In genomic region chr19:39514840-39515550, GRCh38 we compare ENCODE assay signal across 8 cellular contexts. TPM values are rescaled to one million over a fixed set of nuclear protein-coding genes. Genes with fewer than 3 reads are reported as not detected.
DNase-seq lines count a peak whose midpoint lies in the region; ATAC-seq and TF ChIP-seq lines count a peak whose summit lies in the region.

TSS of gene SELENOV (plus strand) at chr19:39515139. CDS start at chr19:39515213, 74 bp downstream.

- no peaks in the 10 kb centered on the region for H3K9me3 ChIP-seq in hepatocyte (ENCODE audit: low read depth)

- POLR2A ChIA-PET in activated CD8-positive, alpha-beta T cell treated with anti-CD3 and anti-CD28 coated beads for 36 hours (lab: Charles Lee), result interaction anchor here (0.8 to 1.1 kb wide), 2 partner anchors 70 to 113 kb away, joined by 3 to 4 read pairs; partner anchors contain the start of gene SUPT5H

- DNase-seq in NCI-H1092 (lab: John Stamatoyannopoulos, UW) (peak; percentile 36), NCI-H1092 treated with DMSO at 0.1 percent for 48 hours (lab: John Stamatoyannopoulos, UW) (no peak), hepatocyte (ENCODE audit: low spot score) (peak; percentile 61), brain microvascular endothelial cell (no peak), T1000 (lab: John Stamatoyannopoulos, UW) (no peak)
- peak; percentile 49 for DNase-seq in activated CD8-positive, alpha-beta T cell treated with anti-CD3 and anti-CD28 coated beads for 36 hours
- DNase-seq in stimulated activated effector memory CD8-positive, alpha-beta T cell treated with anti-CD3 and anti-CD28 coated beads, Interleukin-12 subunit alpha, Interleukin-12 subunit beta, amount 100 ng/mL, for 72 hours (ENCODE audit: low spot score in 2 of 2), result no peak

- CTCF ChIA-PET in activated CD8-positive, alpha-beta T cell treated with anti-CD3 and anti-CD28 coated beads for 36 hours (lab: Charles Lee), result interaction anchor here (0.7 to 2.4 kb wide), 7 partner anchors 10 to 159 kb away, joined by 3 to 15 read pairs (median 3); partner anchors contain the start of gene EID2B

- no peaks in the 10 kb centered on the region for H4K20me1 ChIP-seq in hepatocyte (ENCODE audit: insufficient read depth, poor library complexity, severe bottlenecking)

- H3K27me3 ChIP-seq in hepatocyte (peaks cover 46% of the 10 kb centered on the region), brain microvascular endothelial cell (replicated peaks) (peaks cover 34% of the 10 kb centered on the region)

- peaks cover 40% of the 10 kb centered on the region for H3K27me3 Mint-ChIP-seq in activated CD8-positive, alpha-beta T cell treated with anti-CD3 and anti-CD28 coated beads for 36 hours

- no peak for TF ChIP-seq CTCF in activated CD8-positive, alpha-beta T cell treated with anti-CD3 and anti-CD28 coated beads for 36 hours (IDR thresholded peaks at IDR 0.05)
- TF ChIP-seq CTCF in hepatocyte (IDR thresholded peaks at IDR 0.05; ENCODE audit: poor library complexity), result peak; percentile 33
- no peak for TF ChIP-seq CTCF in brain microvascular endothelial cell (IDR thresholded peaks at IDR 0.05; ENCODE audit: low read depth, low read length, missing control alignments)

- WGBS in hepatocyte (ENCODE audit: low lambda C conversion rate, missing lambda C conversion rate), result under 1% methylated on average over 25 of the region's 56 CpGs

- in situ Hi-C loops in brain microvascular endothelial cell (cut with HindIII; ENCODE audit: low pct_ligation_motif_present, low sequenced_read_pairs), result no loop called here

- H3K4me3 ChIP-seq in hepatocyte (peak within 1 kb of the TSS; percentile 28), brain microvascular endothelial cell (ENCODE audit: low read depth, low read length) (no peak within 1 kb of the TSS)

- no peaks in the 10 kb centered on the region for H3K4me1 ChIP-seq in hepatocyte (ENCODE audit: insufficient read depth)

- H3K4me3 Mint-ChIP-seq in activated CD8-positive, alpha-beta T cell treated with anti-CD3 and anti-CD28 coated beads for 36 hours, result peak within 1 kb of the TSS; percentile 60
- peak within 1 kb of the TSS; percentile 63 for H3K4me3 Mint-ChIP-seq in stimulated activated effector memory CD8-positive, alpha-beta T cell treated with anti-CD3 and anti-CD28 coated beads, Interleukin-12 subunit alpha, Interleukin-12 subunit beta, amount 100 ng/mL, for 72 hours

- no peaks in the 10 kb centered on the region for H3K79me2 ChIP-seq in hepatocyte

- H3K27ac Mint-ChIP-seq in activated CD8-positive, alpha-beta T cell treated with anti-CD3 and anti-CD28 coated beads for 36 hours, result no peak within 1 kb of the TSS
- peak within 1 kb of the TSS; percentile 62 for H3K27ac Mint-ChIP-seq in stimulated activated effector memory CD8-positive, alpha-beta T cell treated with anti-CD3 and anti-CD28 coated beads, Interleukin-12 subunit alpha, Interleukin-12 subunit beta, amount 100 ng/mL, for 72 hours

- H3K36me3 ChIP-seq in hepatocyte (replicated peaks; ENCODE audit: insufficient read depth, low read depth) (no peaks in the 10 kb centered on the region), brain microvascular endothelial cell (replicated peaks) (no peaks in the 10 kb centered on the region)

- H3K9me2 ChIP-seq in hepatocyte (replicated peaks; ENCODE audit: insufficient read depth), result no peaks in the 10 kb centered on the region

- peaks cover 8% of the 10 kb centered on the region for H3K4me1 Mint-ChIP-seq in activated CD8-positive, alpha-beta T cell treated with anti-CD3 and anti-CD28 coated beads for 36 hours (ENCODE audit: low read depth)
- H3K4me1 Mint-ChIP-seq in stimulated activated effector memory CD8-positive, alpha-beta T cell treated with anti-CD3 and anti-CD28 coated beads, Interleukin-12 subunit alpha, Interleukin-12 subunit beta, amount 100 ng/mL, for 72 hours, result peaks cover 19% of the 10 kb centered on the region

- no peaks in the 10 kb centered on the region for H3K9me3 Mint-ChIP-seq in activated CD8-positive, alpha-beta T cell treated with anti-CD3 and anti-CD28 coated beads for 36 hours
- H3K9me3 Mint-ChIP-seq in stimulated activated effector memory CD8-positive, alpha-beta T cell treated with anti-CD3 and anti-CD28 coated beads, Interleukin-12 subunit alpha, Interleukin-12 subunit beta, amount 100 ng/mL, for 72 hours, result no peaks in the 10 kb centered on the region

- intact Hi-C loops in activated CD8-positive, alpha-beta T cell treated with anti-CD3 and anti-CD28 coated beads for 36 hours (cut with micrococcal nuclease), result no loop called here

- peaks cover 2% of the 10 kb centered on the region for H3K36me3 Mint-ChIP-seq in activated CD8-positive, alpha-beta T cell treated with anti-CD3 and anti-CD28 coated beads for 36 hours (ENCODE audit: low read depth)
- H3K36me3 Mint-ChIP-seq in stimulated activated effector memory CD8-positive, alpha-beta T cell treated with anti-CD3 and anti-CD28 coated beads, Interleukin-12 subunit alpha, Interleukin-12 subunit beta, amount 100 ng/mL, for 72 hours, result no peaks in the 10 kb centered on the region

- H3K4me2 ChIP-seq in hepatocyte, result peak within 1 kb of the TSS; percentile 88

- ATAC-seq in activated CD8-positive, alpha-beta T cell treated with anti-CD3 and anti-CD28 coated beads for 36 hours, result peak; percentile 76
- peak; percentile 52 for ATAC-seq in stimulated activated effector memory CD8-positive, alpha-beta T cell treated with anti-CD3 and anti-CD28 coated beads, Interleukin-12 subunit alpha, Interleukin-12 subunit beta, amount 100 ng/mL, for 72 hours
- ATAC-seq in GM18868 (IDR thresholded peaks at IDR 0.05; ENCODE audit: unreplicated experiment), result no peak

- H2AFZ ChIP-seq in hepatocyte, result peak within 1 kb of the TSS; percentile 86

- no peak within 1 kb of the TSS for H3K27ac ChIP-seq in hepatocyte
- H3K27ac ChIP-seq in brain microvascular endothelial cell, result no peak within 1 kb of the TSS

RNA-seq across cellular contexts. Expression of gene SELENOV, which starts in this region (rescaled TPM):
- total RNA-seq in activated CD8-positive, alpha-beta T cell treated with anti-CD3 and anti-CD28 coated beads for 36 hours, result not detected
- total RNA-seq in hepatocyte, result 0.50 and 2.0 TPM in 2 replicates
- 0.98 and 2.2 TPM in 2 replicates for polyA plus RNA-seq in hepatocyte

Comparison
In these comparisons a context has a peak if more than half of its experiments do, and no peak if none do; other contexts are left out.
1. DNase-seq: peak in NCI-H1092 (single experiment) and hepatocyte (single experiment); none in NCI-H1092 treated with DMSO at 0.1 percent for 48 hours (single experiment), stimulated activated effector memory CD8-positive, alpha-beta T cell treated with anti-CD3 and anti-CD28 coated beads, Interleukin-12 subunit alpha, Interleukin-12 subunit beta, amount 100 ng/mL, for 72 hours (0 of 2), brain microvascular endothelial cell (single experiment) and T1000 (single experiment).
2. Peak in DNase-seq and ATAC-seq in activated CD8-positive, alpha-beta T cell treated with anti-CD3 and anti-CD28 coated beads for 36 hours; RNA of the gene not detected or under 1 TPM.